In genomic region chr10:13500201-13500600, GRCh38 we compare ENCODE assay signal across 35 cellular contexts. TPM values are rescaled to one million over a fixed set of nuclear protein-coding genes. Genes with fewer than 3 reads are reported as not detected.
"Had no signal": no experiment of that assay in that cellular context is flagged by ENCODE, and none has a peak within 500 bp of the region (broad histone marks: within the 10 kb centered on the region; RNA-seq: fewer than 3 reads in every experiment).

No MANE protein-coding gene starts in this region.

- H3K9me3 Mint-ChIP-seq: activated B cell treated with CpG ODN at 0.5 μM for 24 hours; activated CD4-positive, alpha-beta memory T cell treated with anti-CD3 and anti-CD28 coated beads for 36 hours; activated naive CD4-positive, alpha-beta T cell treated with anti-CD3 and anti-CD28 coated beads for 36 hours; activated naive CD4-positive, alpha-beta T cell treated with anti-CD3 and anti-CD28 coated beads, Interleukin-2, amount 50 U/mL, for 24 hours; activated naive CD8-positive, alpha-beta T cell treated with anti-CD3 and anti-CD28 coated beads for 36 hours; activated naive CD8-positive, alpha-beta T cell treated with anti-CD3 and anti-CD28 coated beads, Interleukin-2, amount 50 U/mL, for 24 hours; activated T-helper 1 cell treated with anti-CD3 and anti-CD28 coated beads, Interleukin-12 subunit alpha, Interleukin-12 subunit beta, Interleukin-2, Interleukin-4 antibody, amounts not matched to agents 30 ng/mL and 10 ng/mL and 1 ng/mL, durations not matched to agents 14 hours and 24 hours and 36 hours; activated T-helper 2 cell treated with anti-CD3 and anti-CD28 coated beads, Interferon-gamma antibody, Interleukin-2, Interleukin-4, amounts not matched to agents 10 μg/mL and 5 μg/mL and 100 μg/mL, durations not matched to agents 14 hours and 24 hours and 36 hours; brain had no signal

- H3K27me3 ChIP-seq: adrenal gland, ascending aorta, breast epithelium, cardiac muscle cell, colonic mucosa, esophagus squamous epithelium, gastroesophageal sphincter, heart right ventricle had no signal

- H3K27ac Mint-ChIP-seq: activated B cell treated with CpG ODN at 0.5 μM for 24 hours; activated CD4-positive, alpha-beta memory T cell treated with anti-CD3 and anti-CD28 coated beads for 36 hours; activated CD8-positive, alpha-beta memory T cell treated with anti-CD3 and anti-CD28 coated beads, Interleukin-2, amount 10 ng/mL, durations not matched to agents 7 days and 5 days; activated CD8-positive, alpha-beta T cell treated with anti-CD3 and anti-CD28 coated beads, Interleukin-2, amount 10 ng/mL, durations not matched to agents 7 days and 5 days; activated naive CD4-positive, alpha-beta T cell treated with anti-CD3 and anti-CD28 coated beads for 36 hours; activated naive CD4-positive, alpha-beta T cell treated with anti-CD3 and anti-CD28 coated beads, Interleukin-2, amount 50 U/mL, for 24 hours; activated naive CD8-positive, alpha-beta T cell treated with anti-CD3 and anti-CD28 coated beads for 36 hours; activated naive CD8-positive, alpha-beta T cell treated with anti-CD3 and anti-CD28 coated beads, Interleukin-2, amount 50 U/mL, for 24 hours; activated T-helper 1 cell treated with anti-CD3 and anti-CD28 coated beads, Interleukin-12 subunit alpha, Interleukin-12 subunit beta, Interleukin-2, Interleukin-4 antibody, amounts not matched to agents 30 ng/mL and 10 ng/mL and 1 ng/mL, durations not matched to agents 14 hours and 24 hours and 36 hours; activated T-helper 2 cell treated with anti-CD3 and anti-CD28 coated beads, Interferon-gamma antibody, Interleukin-2, Interleukin-4, amounts not matched to agents 10 μg/mL and 5 μg/mL and 100 μg/mL, durations not matched to agents 14 hours and 24 hours and 36 hours; brain had no signal

- H3K4me1 ChIP-seq: adrenal gland, ascending aorta, breast epithelium, colonic mucosa, esophagus squamous epithelium had no signal

- H3K4me3 ChIP-seq: adrenal gland, ascending aorta, breast epithelium, cardiac muscle cell, colonic mucosa, esophagus squamous epithelium, gastroesophageal sphincter, heart right ventricle had no signal

- ATAC-seq: activated CD4-positive, CD25-positive, alpha-beta regulatory T cell treated with anti-CD3 and anti-CD28 coated beads, Interleukin-2, amount 50 U/mL, for 24 hours; activated CD8-positive, alpha-beta memory T cell treated with anti-CD3 and anti-CD28 coated beads, Interleukin-2, amount 10 ng/mL, durations not matched to agents 7 days and 5 days; activated CD8-positive, alpha-beta T cell treated with anti-CD3 and anti-CD28 coated beads, Interleukin-2, amount 10 ng/mL, durations not matched to agents 7 days and 5 days; activated naive CD8-positive, alpha-beta T cell treated with anti-CD3 and anti-CD28 coated beads, Interleukin-2, amount 50 U/mL, for 24 hours; gastroesophageal sphincter; heart right ventricle had no signal

- H3K4me3 Mint-ChIP-seq: activated B cell treated with CpG ODN at 0.5 μM for 24 hours; activated CD4-positive, alpha-beta memory T cell treated with anti-CD3 and anti-CD28 coated beads for 36 hours; activated CD8-positive, alpha-beta memory T cell treated with anti-CD3 and anti-CD28 coated beads, Interleukin-2, amount 10 ng/mL, durations not matched to agents 7 days and 5 days; activated CD8-positive, alpha-beta T cell treated with anti-CD3 and anti-CD28 coated beads, Interleukin-2, amount 10 ng/mL, durations not matched to agents 7 days and 5 days; activated naive CD4-positive, alpha-beta T cell treated with anti-CD3 and anti-CD28 coated beads for 36 hours; activated naive CD4-positive, alpha-beta T cell treated with anti-CD3 and anti-CD28 coated beads, Interleukin-2, amount 50 U/mL, for 24 hours; activated naive CD8-positive, alpha-beta T cell treated with anti-CD3 and anti-CD28 coated beads for 36 hours; activated naive CD8-positive, alpha-beta T cell treated with anti-CD3 and anti-CD28 coated beads, Interleukin-2, amount 50 U/mL, for 24 hours; activated T-helper 1 cell treated with anti-CD3 and anti-CD28 coated beads, Interleukin-12 subunit alpha, Interleukin-12 subunit beta, Interleukin-2, Interleukin-4 antibody, amounts not matched to agents 30 ng/mL and 10 ng/mL and 1 ng/mL, durations not matched to agents 14 hours and 24 hours and 36 hours; brain had no signal

- FAIRE-seq: endometrium, endothelial cell of umbilical vein had no signal

- H3K9me3 ChIP-seq: adrenal gland, ascending aorta, breast epithelium, colonic mucosa, esophagus squamous epithelium, gastroesophageal sphincter, heart right ventricle had no signal

- H3K36me3 Mint-ChIP-seq: activated CD4-positive, alpha-beta memory T cell treated with anti-CD3 and anti-CD28 coated beads for 36 hours; activated CD8-positive, alpha-beta memory T cell treated with anti-CD3 and anti-CD28 coated beads, Interleukin-2, amount 10 ng/mL, durations not matched to agents 7 days and 5 days; activated naive CD4-positive, alpha-beta T cell treated with anti-CD3 and anti-CD28 coated beads, Interleukin-2, amount 50 U/mL, for 24 hours; activated naive CD8-positive, alpha-beta T cell treated with anti-CD3 and anti-CD28 coated beads for 36 hours; brain had no signal

- DNase-seq: activated B cell treated with CpG ODN at 0.5 μM for 24 hours; activated CD4-positive, alpha-beta memory T cell treated with anti-CD3 and anti-CD28 coated beads for 36 hours; activated CD4-positive, alpha-beta T cell treated with anti-CD3 and anti-CD28 coated beads for 48 hours; activated CD8-positive, alpha-beta memory T cell treated with anti-CD3 and anti-CD28 coated beads, Interleukin-2, amount 10 ng/mL, durations not matched to agents 7 days and 5 days; activated CD8-positive, alpha-beta memory T cell treated with anti-CD3 and anti-CD28 coated beads, Interleukin-2, amount 50 U/mL, for 4 hours; activated CD8-positive, alpha-beta T cell treated with anti-CD3 and anti-CD28 coated beads, Interleukin-2, amount 10 ng/mL, durations not matched to agents 7 days and 5 days; activated effector memory CD4-positive, alpha-beta T cell treated with anti-CD3 and anti-CD28 coated beads, Interleukin-2, amount 50 U/mL, for 16 hours; activated naive CD4-positive, alpha-beta T cell treated with anti-CD3 and anti-CD28 coated beads for 36 hours; activated naive CD8-positive, alpha-beta T cell treated with anti-CD3 and anti-CD28 coated beads for 36 hours; activated naive CD8-positive, alpha-beta T cell treated with anti-CD3 and anti-CD28 coated beads, Interleukin-2, amount 50 U/mL, for 24 hours; activated T-cell treated with anti-CD3 and anti-CD28 coated beads, Interleukin-2, amount 50 U/mL, for 1 hour; activated T-cell treated with anti-CD3 and anti-CD28 coated beads, Interleukin-2, amount 50 U/mL, for 48 hours; central memory CD4-positive, alpha-beta T cell; cerebellar nuclear complex; colonic mucosa; effector CD8-positive, alpha-beta T cell; esophagus squamous epithelium; foreskin melanocyte; heart right ventricle; T-helper 2 cell had no signal

- H3K4me1 Mint-ChIP-seq: activated B cell treated with CpG ODN at 0.5 μM for 24 hours; activated CD8-positive, alpha-beta memory T cell treated with anti-CD3 and anti-CD28 coated beads, Interleukin-2, amount 10 ng/mL, durations not matched to agents 7 days and 5 days; activated naive CD4-positive, alpha-beta T cell treated with anti-CD3 and anti-CD28 coated beads, Interleukin-2, amount 50 U/mL, for 24 hours; activated naive CD8-positive, alpha-beta T cell treated with anti-CD3 and anti-CD28 coated beads for 36 hours; activated naive CD8-positive, alpha-beta T cell treated with anti-CD3 and anti-CD28 coated beads, Interleukin-2, amount 50 U/mL, for 24 hours had no signal

- H3K36me3 ChIP-seq: adrenal gland, breast epithelium, colonic mucosa had no signal

- H3K27ac ChIP-seq: adrenal gland, ascending aorta, breast epithelium, cardiac muscle cell, colonic mucosa, epithelial cell of prostate, esophagus squamous epithelium, gastroesophageal sphincter, heart right ventricle, VCaP had no signal

- H3K27me3 Mint-ChIP-seq: activated naive CD8-positive, alpha-beta T cell treated with anti-CD3 and anti-CD28 coated beads for 36 hours; brain had no signal

RNA-seq across cellular contexts. Expression of gene BEND7, which starts 28.6 kb away (rescaled TPM):
- total RNA-seq: activated B cell treated with CpG ODN at 0.5 μM for 24 hours; activated CD4-positive, alpha-beta memory T cell treated with anti-CD3 and anti-CD28 coated beads for 36 hours; activated CD8-positive, alpha-beta memory T cell treated with anti-CD3 and anti-CD28 coated beads, Interleukin-2, amount 10 ng/mL, durations not matched to agents 7 days and 5 days; activated CD8-positive, alpha-beta T cell treated with anti-CD3 and anti-CD28 coated beads, Interleukin-2, amount 10 ng/mL, durations not matched to agents 7 days and 5 days; activated naive CD4-positive, alpha-beta T cell treated with anti-CD3 and anti-CD28 coated beads for 36 hours; activated naive CD8-positive, alpha-beta T cell treated with anti-CD3 and anti-CD28 coated beads for 36 hours; activated T-helper 1 cell treated with anti-CD3 and anti-CD28 coated beads, Interleukin-12 subunit alpha, Interleukin-12 subunit beta, Interleukin-2, Interleukin-4 antibody, amounts not matched to agents 30 ng/mL and 10 ng/mL and 1 ng/mL, durations not matched to agents 14 hours and 24 hours and 36 hours; activated T-helper 2 cell treated with anti-CD3 and anti-CD28 coated beads, Interferon-gamma antibody, Interleukin-2, Interleukin-4, amounts not matched to agents 10 μg/mL and 5 μg/mL and 100 μg/mL, durations not matched to agents 14 hours and 24 hours and 36 hours; T-helper 1 cell treated with Interleukin-12 subunit alpha and Interleukin-12 subunit beta and Interleukin-4 antibody, amounts not matched to agents 30 ng/mL and 1 ng/mL, for 36 hours had no signal
